Comparison of ENCODE assay signal across 8 cellular contexts in genomic region chr6:163170294-163170883, GRCh38.
DNase-seq lines count a peak whose midpoint lies in the region; ATAC-seq, FAIRE-seq and TF ChIP-seq lines count a peak whose summit lies in the region.

No MANE protein-coding gene starts in this region.

- H3K4me1 ChIP-seq in liver (ENCODE audit: control insufficient read depth in 4 of 4, insufficient read depth in 4 of 4, low read length in 3 of 4) (no peaks in the 10 kb centered on the region), small intestine (ENCODE audit: control insufficient read depth in 2 of 2, insufficient read depth in 1 of 2, low read depth in 1 of 2, low read length in 1 of 2) (no peaks in the 10 kb centered on the region)

- H3K36me3 ChIP-seq in liver (ENCODE audit: control insufficient read depth in 4 of 4, insufficient read depth in 3 of 4, low read depth in 1 of 4, low read length in 3 of 4) (no peaks in the 10 kb centered on the region), small intestine (ENCODE audit: control insufficient read depth in 2 of 2, insufficient read depth in 2 of 2, low read length in 2 of 2) (no peaks in the 10 kb centered on the region)

- TF ChIP-seq RAD21 in liver (IDR thresholded peaks at IDR 0.05): peak in 1 of 2 donors; percentile 65

- no peak for FAIRE-seq in small intestine (lab: Jason Lieb, UNC)

- no peak overlapping the region for H3K4me3 Mint-ChIP-seq in activated T-cell treated with anti-CD3 and anti-CD28 coated beads, Interleukin-2, amount 50 U/mL, for 24 hours

- H3K9me3 ChIP-seq in liver (ENCODE audit: control insufficient read depth in 4 of 4, low read length in 3 of 4): no peaks in the 10 kb centered on the region
- H3K9me3 ChIP-seq in small intestine (ENCODE audit: control insufficient read depth, low read depth): peaks cover 1% of the 10 kb centered on the region

- H3K4me3 ChIP-seq in liver (ENCODE audit: low read depth in 1 of 3, low read length in 3 of 3) (no peak overlapping the region), small intestine (ENCODE audit: low read depth in 1 of 2, low read length in 2 of 2) (no peak overlapping the region)

- TF ChIP-seq CTCF in liver (IDR thresholded peaks at IDR 0.05; ENCODE audit: low read depth, low read length, missing input control): peak; percentile 50

- H3K9me3 Mint-ChIP-seq in activated T-cell treated with anti-CD3 and anti-CD28 coated beads, Interleukin-2, amount 50 U/mL, for 24 hours: no peaks in the 10 kb centered on the region

- H3K4me1 Mint-ChIP-seq in activated T-cell treated with anti-CD3 and anti-CD28 coated beads, Interleukin-2, amount 50 U/mL, for 24 hours (ENCODE audit: low read depth): no peaks in the 10 kb centered on the region

- H3K36me3 Mint-ChIP-seq in activated T-cell treated with anti-CD3 and anti-CD28 coated beads, Interleukin-2, amount 50 U/mL, for 24 hours (ENCODE audit: low read depth): no peaks in the 10 kb centered on the region

- DNase-seq in COLO668 (lab: John Stamatoyannopoulos, UW; ENCODE audit: unreplicated experiment) (peak; percentile 0), small intestine (no peak)
- DNase-seq in activated T-cell treated with anti-CD3 and anti-CD28 coated beads, Interleukin-2, amount 50 U/mL, for 24 hours: peak; percentile 38
- no peak for DNase-seq in stimulated activated naive CD4-positive, alpha-beta T cell treated with Interleukin-2 at 50 U/mL for 16 hours (lab: John Stamatoyannopoulos, UW)

- H3K27me3 ChIP-seq in liver (ENCODE audit: control insufficient read depth in 4 of 4, insufficient read depth in 4 of 4, low read length in 3 of 4) (no peaks in the 10 kb centered on the region), small intestine (ENCODE audit: control insufficient read depth in 2 of 2, insufficient read depth in 2 of 2, low read length in 2 of 2) (no peaks in the 10 kb centered on the region)

- H3K9ac ChIP-seq in liver (ENCODE audit: low read depth in 1 of 2, low read length in 2 of 2): no peak overlapping the region

- H3K27ac Mint-ChIP-seq in activated T-cell treated with anti-CD3 and anti-CD28 coated beads, Interleukin-2, amount 50 U/mL, for 24 hours: no peak overlapping the region

- 88% methylated on average over 14 of the region's 14 CpGs for WGBS in liver
- 89% methylated on average over 14 of the region's 14 CpGs for WGBS in small intestine, 3 donors

- no peaks in the 10 kb centered on the region for H3K27me3 Mint-ChIP-seq in activated T-cell treated with anti-CD3 and anti-CD28 coated beads, Interleukin-2, amount 50 U/mL, for 24 hours

- ATAC-seq in GM19324 (IDR thresholded peaks at IDR 0.05; ENCODE audit: low FRiP score, unreplicated experiment) (peak; percentile 46), HG03565 (IDR thresholded peaks at IDR 0.05; ENCODE audit: unreplicated experiment) (peak; percentile 81), HG03196 (IDR thresholded peaks at IDR 0.05; ENCODE audit: unreplicated experiment) (no peak)

- H3K27ac ChIP-seq in liver (ENCODE audit: low read depth in 1 of 2, low read length in 2 of 2) (no peak overlapping the region), small intestine (ENCODE audit: low read depth in 1 of 2, low read length in 1 of 2) (no peak overlapping the region)

TF ChIP-seq in liver, 16 proteins besides CTCF, POLR2A, EP300 and RAD21:
- TF ChIP-seq SP1 (IDR thresholded peaks at IDR 0.05): no peak

Comparison
In these comparisons a context has a peak if more than half of its experiments do, and no peak if none do; other contexts are left out.
1. DNase-seq: peak in COLO668 (single experiment) and activated T-cell treated with anti-CD3 and anti-CD28 coated beads, Interleukin-2, amount 50 U/mL, for 24 hours (single experiment); none in stimulated activated naive CD4-positive, alpha-beta T cell treated with Interleukin-2 at 50 U/mL for 16 hours (single experiment) and small intestine (single experiment).